Comparison of ENCODE assay signal across 11 cellular contexts in genomic region chr14:52220924-52221802, GRCh38. TPM values are rescaled to one million over a fixed set of nuclear protein-coding genes. Genes with fewer than 3 reads are reported as not detected.
DNase-seq lines count a peak whose midpoint lies in the region; ATAC-seq, FAIRE-seq and TF ChIP-seq lines count a peak whose summit lies in the region.
"Had no signal": no experiment of that assay in that cellular context is flagged by ENCODE, and none has a peak within 500 bp of the region (broad histone marks: within the 10 kb centered on the region; RNA-seq: fewer than 3 reads in every experiment).

No MANE protein-coding gene starts in this region.

- H3K79me2 ChIP-seq in parathyroid adenoma, result no peaks in the 10 kb centered on the region

- peak overlapping the region; percentile 3 for H3K4me2 ChIP-seq in parathyroid adenoma (ENCODE audit: low read length)

- TF ChIP-seq CTCF in parathyroid adenoma (IDR thresholded peaks at IDR 0.05) (no peak), gastroesophageal sphincter (IDR thresholded peaks at IDR 0.05) (no peak)

- DNase-seq in Kasumi-1 (lab: John Stamatoyannopoulos, UW), result peak; percentile 17 to 33
- no peak for DNase-seq in HuH-7 (ENCODE audit: low spot score)
- DNase-seq: kidney glomerular epithelial cell, NCI-H1105 treated with DMSO at 0.1 percent for 48 hours, testis had no signal

- H2AFZ ChIP-seq in parathyroid adenoma, result peak overlapping the region; percentile 7

- no peaks in the 10 kb centered on the region for H3K9me3 ChIP-seq in parathyroid adenoma (ENCODE audit: control insufficient read depth, low read length)
- H3K9me3 ChIP-seq in gastroesophageal sphincter, result no peaks in the 10 kb centered on the region
- H3K9me3 ChIP-seq: testis had no signal

- no peaks in the 10 kb centered on the region for H3K27me3 ChIP-seq in parathyroid adenoma (ENCODE audit: control insufficient read depth, insufficient read depth, low read length)
- no peaks in the 10 kb centered on the region for H3K27me3 ChIP-seq in gastroesophageal sphincter
- H3K27me3 ChIP-seq: testis had no signal

- ATAC-seq in GM18517 (IDR thresholded peaks at IDR 0.05; ENCODE audit: unreplicated experiment) (no peak), gastroesophageal sphincter (no peak), HG03442 (IDR thresholded peaks at IDR 0.05; ENCODE audit: unreplicated experiment) (no peak)

- H3K27ac ChIP-seq in parathyroid adenoma, result no peak overlapping the region
- no peak overlapping the region for H3K27ac ChIP-seq in gastroesophageal sphincter
- H3K27ac ChIP-seq: testis had no signal

- 28 to 59% methylated on average over 5 of the region's 7 CpGs for WGBS in gastroesophageal sphincter (ENCODE audit: low coverage in 1 of 2), 2 donors

- peak; percentile 51 for FAIRE-seq in colon (lab: Jason Lieb, UNC)

- no peak overlapping the region for H3K9ac ChIP-seq in parathyroid adenoma

- H3K4me3 ChIP-seq in GM08714 (ENCODE audit: low read length) (peak overlapping the region; percentile 6; the same call in 1 of the 2 replicates), parathyroid adenoma (ENCODE audit: low read depth, low read length) (no peak overlapping the region), gastroesophageal sphincter (peak overlapping the region in 1 of 2 donors; percentile 8)
- H3K4me3 ChIP-seq: testis had no signal

- no peak for TF ChIP-seq EP300 in gastroesophageal sphincter (IDR thresholded peaks at IDR 0.05)

- H3K4me1 ChIP-seq in parathyroid adenoma (no peaks in the 10 kb centered on the region), gastroesophageal sphincter (no peaks in the 10 kb centered on the region)

- H3K36me3 ChIP-seq in parathyroid adenoma (ENCODE audit: control insufficient read depth, insufficient read depth, low read length) (no peaks in the 10 kb centered on the region), gastroesophageal sphincter (no peaks in the 10 kb centered on the region)

- no peak for TF ChIP-seq POLR2A in gastroesophageal sphincter (IDR thresholded peaks at IDR 0.05)

RNA-seq across cellular contexts. Expression of gene PTGDR, which starts 46.3 kb away (rescaled TPM):
- 1 to 10 TPM in 2 of 4 donors, under 1 TPM in 2; 0.50 to 2.0 (median 0.90) TPM for total RNA-seq in gastroesophageal sphincter
